27 cellular contexts compared by ENCODE assay signal in the genomic region with DNA sequence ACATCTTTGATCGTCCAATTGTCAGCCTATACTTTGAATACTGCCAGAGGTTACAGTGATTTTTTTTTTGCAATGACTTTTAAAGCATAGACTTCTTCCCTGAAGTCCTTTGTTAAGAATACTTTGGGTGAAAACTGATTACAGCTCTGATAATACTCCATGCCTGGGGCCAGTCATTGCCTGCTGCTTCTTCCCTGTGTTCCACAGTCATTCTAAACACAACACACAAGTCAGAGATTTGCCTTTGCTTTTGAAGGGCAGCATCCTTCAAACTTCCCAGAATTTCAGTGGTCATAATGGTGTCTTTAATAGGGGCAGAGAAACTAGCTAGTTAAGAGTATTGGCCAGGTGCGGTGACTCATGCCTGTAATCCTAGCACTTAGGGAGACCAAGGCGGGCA.
"Had no signal": no experiment of that assay in that cellular context is flagged by ENCODE, and none has a peak within 500 bp of the region (broad histone marks: within the 10 kb centered on the region; RNA-seq: fewer than 3 reads in every experiment).

No MANE protein-coding gene starts in this region.

- H3K36me3 Mint-ChIP-seq: natural killer cell; neural progenitor cell; stimulated activated effector memory CD8-positive, alpha-beta T cell treated with anti-CD3 and anti-CD28 coated beads, Interleukin-12 subunit alpha, Interleukin-12 subunit beta, amount 100 ng/mL, for 72 hours; stimulated activated naive B cell treated with anti-CD40 and anti-IgM and Interleukin-4, amounts not matched to agents 10 μg/mL and 1 μg/mL and 100 μg/mL, for 72 hours had no signal

- H3K27ac ChIP-seq: neural progenitor cell, ovary, parathyroid adenoma, psoas muscle, right lobe of liver, sigmoid colon, stomach, thoracic aorta, thyroid gland, tibial nerve, upper lobe of left lung, vagina had no signal

- H3K27ac Mint-ChIP-seq: natural killer cell; neural progenitor cell; progenitor cell of endocrine pancreas; stimulated activated effector memory CD8-positive, alpha-beta T cell treated with anti-CD3 and anti-CD28 coated beads, Interleukin-12 subunit alpha, Interleukin-12 subunit beta, amount 100 ng/mL, for 72 hours; stimulated activated naive B cell treated with anti-CD40 and anti-IgM and Interleukin-4, amounts not matched to agents 10 μg/mL and 1 μg/mL and 100 μg/mL, for 72 hours; stimulated activated naive CD8-positive, alpha-beta T cell treated with anti-CD3 and anti-CD28 coated beads, Interleukin-15, Interleukin-2, amounts not matched to agents 100 ng/mL and 50 ng/mL, for 24 hours had no signal

- H3K4me1 Mint-ChIP-seq: natural killer cell; nephron; neural progenitor cell; stimulated activated effector memory CD8-positive, alpha-beta T cell treated with anti-CD3 and anti-CD28 coated beads, Interleukin-12 subunit alpha, Interleukin-12 subunit beta, amount 100 ng/mL, for 72 hours; stimulated activated naive B cell treated with anti-CD40 and anti-IgM and Interleukin-4, amounts not matched to agents 10 μg/mL and 1 μg/mL and 100 μg/mL, for 72 hours had no signal

- H3K4me3 Mint-ChIP-seq: natural killer cell; nephron; neural progenitor cell; stimulated activated effector memory CD8-positive, alpha-beta T cell treated with anti-CD3 and anti-CD28 coated beads, Interleukin-12 subunit alpha, Interleukin-12 subunit beta, amount 100 ng/mL, for 72 hours; stimulated activated naive B cell treated with anti-CD40 and anti-IgM and Interleukin-4, amounts not matched to agents 10 μg/mL and 1 μg/mL and 100 μg/mL, for 72 hours; stimulated activated naive CD8-positive, alpha-beta T cell treated with anti-CD3 and anti-CD28 coated beads, Interleukin-15, Interleukin-2, amounts not matched to agents 100 ng/mL and 50 ng/mL, for 24 hours had no signal

- DNase-seq: natural killer cell; occipital lobe; ovary; posterior cingulate gyrus; psoas muscle; right cardiac atrium; right lobe of liver; sigmoid colon; small intestine; stimulated activated CD4-positive, alpha-beta T cell treated with anti-CD3 and anti-CD28 coated beads, Interleukin-15, amount 100 ng/mL, for 24 hours; stimulated activated CD4-positive, alpha-beta T cell treated with anti-CD3 and anti-CD28 coated beads, Interleukin-2, amount 100 ng/mL, for 24 hours; stimulated activated CD4-positive, alpha-beta T cell treated with anti-CD3 and anti-CD28 coated beads, Interleukin-2, amount 100 ng/mL, for 48 hours; stimulated activated CD4-positive, alpha-beta T cell treated with anti-CD3 and anti-CD28 coated beads, Interleukin-4, amount 100 ng/mL, for 24 hours; stimulated activated naive B cell treated with anti-CD40 and anti-IgM and Interleukin-4, amounts not matched to agents 10 μg/mL and 1 μg/mL and 100 μg/mL, for 72 hours; stimulated activated naive CD4-positive, alpha-beta T cell treated with Interleukin-2 at 50 U/mL for 16 hours; stomach; thyroid gland; upper lobe of left lung had no signal

- H3K27me3 Mint-ChIP-seq: progenitor cell of endocrine pancreas; stimulated activated naive B cell treated with anti-CD40 and anti-IgM and Interleukin-4, amounts not matched to agents 10 μg/mL and 1 μg/mL and 100 μg/mL, for 72 hours had no signal
